In the genomic region with DNA sequence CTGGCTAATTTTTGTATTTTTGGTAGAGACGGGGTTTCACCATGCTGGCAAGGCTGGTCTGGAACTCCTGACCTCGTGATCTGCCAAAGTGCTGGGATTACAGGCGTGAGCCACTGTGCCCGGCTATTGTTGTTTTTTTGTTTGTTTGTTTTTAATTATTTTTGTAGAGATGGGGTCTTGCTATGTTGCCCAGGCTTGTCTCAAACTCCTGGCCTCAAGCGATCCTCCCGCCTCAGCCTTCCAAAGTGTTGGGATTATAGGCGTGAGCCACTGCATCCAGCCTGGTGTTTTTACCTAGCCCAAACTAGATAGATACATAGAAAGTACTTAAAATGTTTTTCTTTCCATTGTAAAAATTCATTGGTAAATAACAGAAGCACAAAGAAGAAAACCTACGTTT, we compare ENCODE assay signal across 2 cellular contexts.
TF ChIP-seq lines count a peak whose summit lies in the region.

No MANE protein-coding gene starts in this region.

TF ChIP-seq in HEK293, 187 proteins besides CTCF, POLR2A, EP300 and RAD21:
- TF ChIP-seq ZNF121 (tag by site-specific recombination; IDR thresholded peaks at IDR 0.05) (peak; percentile 97), ZNF600 (tag by site-specific recombination; IDR thresholded peaks at IDR 0.05) (peak; percentile 47; the same call in 1 of the 2 replicates)
TF ChIP-seq in HEK293: peak in this region for 2; not testable (repeated sequence) for 185.

TF ChIP-seq in K562, 482 proteins besides CTCF, POLR2A, EP300 and RAD21:
- peak; percentile 40 for TF ChIP-seq ZNF121 (CRISPR knock-in tag; conservative IDR thresholded peaks at IDR 0.05)
